In genomic region chr16:88458773-88459235, GRCh38 we compare ENCODE assay signal across 20 cellular contexts.
"Had no signal": no experiment of that assay in that cellular context is flagged by ENCODE, and none has a peak within 500 bp of the region (broad histone marks: within the 10 kb centered on the region; RNA-seq: fewer than 3 reads in every experiment).

No MANE protein-coding gene starts in this region.

- H3K27ac ChIP-seq: ascending aorta, left lung, testis, upper lobe of right lung had no signal

- H3K9me3 Mint-ChIP-seq: activated naive CD4-positive, alpha-beta T cell treated with anti-CD3 and anti-CD28 coated beads for 36 hours; T-helper 2 cell treated with Interferon-gamma antibody and Interleukin-4, amounts not matched to agents 5 μg/mL and 100 μg/mL, for 36 hours had no signal

- H3K27ac Mint-ChIP-seq: activated naive CD4-positive, alpha-beta T cell treated with anti-CD3 and anti-CD28 coated beads for 36 hours; T-helper 2 cell treated with Interferon-gamma antibody and Interleukin-4, amounts not matched to agents 5 μg/mL and 100 μg/mL, for 36 hours had no signal

- H3K36me3 Mint-ChIP-seq: naive thymus-derived CD8-positive, alpha-beta T cell had no signal

- FAIRE-seq: bronchial epithelial cell, keratinocyte, small intestine had no signal

- H3K4me3 ChIP-seq: ascending aorta, left lung, stomach, testis, upper lobe of right lung had no signal

- H3K36me3 ChIP-seq: ascending aorta, left lung, stomach, upper lobe of right lung had no signal

- H3K9me3 ChIP-seq: ascending aorta, left lung, stomach, testis, upper lobe of right lung had no signal

- H3K27me3 Mint-ChIP-seq: naive thymus-derived CD8-positive, alpha-beta T cell had no signal

- H3K27me3 ChIP-seq: ascending aorta, testis, upper lobe of right lung had no signal

- DNase-seq: activated CD4-positive, alpha-beta T cell treated with anti-CD3 and anti-CD28 coated beads, Interleukin-2, amount 50 U/mL, for 4 hours; activated naive CD4-positive, alpha-beta T cell treated with anti-CD3 and anti-CD28 coated beads for 36 hours; activated T-cell treated with anti-CD3 and anti-CD28 coated beads for 4 hours; left lung; mammary epithelial cell; naive thymus-derived CD8-positive, alpha-beta T cell; occipital lobe; right cardiac atrium; small intestine; stimulated activated CD4-positive, alpha-beta T cell treated with anti-CD3 and anti-CD28 coated beads, Interleukin-4, amount 100 ng/mL, for 4 hours; stimulated activated CD8-positive, alpha-beta memory T cell treated with anti-CD3 and anti-CD28 coated beads, Interleukin-4, amount 100 ng/mL, for 48 hours; stomach; SW 1271; upper lobe of right lung had no signal

- ATAC-seq: activated CD4-positive, CD25-positive, alpha-beta regulatory T cell treated with anti-CD3 and anti-CD28 coated beads, Interleukin-2, amount 50 U/mL, for 24 hours; left lung; naive thymus-derived CD8-positive, alpha-beta T cell; right cardiac atrium; upper lobe of right lung had no signal

- H3K4me3 Mint-ChIP-seq: activated naive CD4-positive, alpha-beta T cell treated with anti-CD3 and anti-CD28 coated beads for 36 hours; T-helper 2 cell treated with Interferon-gamma antibody and Interleukin-4, amounts not matched to agents 5 μg/mL and 100 μg/mL, for 36 hours had no signal
